8 cellular contexts compared by ENCODE assay signal in genomic region chr7:106793015-106793651, GRCh38.
DNase-seq lines count a peak whose midpoint lies in the region; ATAC-seq and TF ChIP-seq lines count a peak whose summit lies in the region.

No MANE protein-coding gene starts in this region.

- TF ChIP-seq CTCF in VCaP (conservative IDR thresholded peaks at IDR 0.05) = peak; percentile 89
- peak; percentile 39 for TF ChIP-seq CTCF in foreskin fibroblast (IDR thresholded peaks at IDR 0.05; ENCODE audit: low read depth, low read length)

- intact Hi-C loops in activated CD4-positive, alpha-beta T cell treated with anti-CD3 and anti-CD28 coated beads for 36 hours (cut with DNase I, micrococcal nuclease) = loop anchor here (1.0 to 10.0 kb wide), 8 partner anchors 154 to 1079 kb away; partner anchors contain the start of gene PRKAR2B (in 1 of the 2)

- no peak overlapping the region for H3K27ac ChIP-seq in VCaP

- H3K4me3 Mint-ChIP-seq in activated CD4-positive, alpha-beta T cell treated with anti-CD3 and anti-CD28 coated beads for 36 hours = no peak overlapping the region
- no peak overlapping the region for H3K4me3 Mint-ChIP-seq in stimulated activated memory B cell treated with anti-CD40 and anti-IgM and Interleukin-4, amounts not matched to agents 10 μg/mL and 1 μg/mL and 100 μg/mL, for 72 hours

- CTCF ChIA-PET in activated CD4-positive, alpha-beta T cell treated with anti-CD3 and anti-CD28 coated beads for 36 hours (lab: Charles Lee) = interaction anchor here (0.6 to 6.6 kb wide), 28 partner anchors 9 to 616 kb away, joined by 3 to 95 read pairs (median 4); no protein-coding TSS in a partner anchor

- no peaks in the 10 kb centered on the region for H3K36me3 Mint-ChIP-seq in activated CD4-positive, alpha-beta T cell treated with anti-CD3 and anti-CD28 coated beads for 36 hours (ENCODE audit: low read depth)
- H3K36me3 Mint-ChIP-seq in stimulated activated memory B cell treated with anti-CD40 and anti-IgM and Interleukin-4, amounts not matched to agents 10 μg/mL and 1 μg/mL and 100 μg/mL, for 72 hours = no peaks in the 10 kb centered on the region

- H3K27me3 Mint-ChIP-seq in activated CD4-positive, alpha-beta T cell treated with anti-CD3 and anti-CD28 coated beads for 36 hours = no peaks in the 10 kb centered on the region
- no peaks in the 10 kb centered on the region for H3K27me3 Mint-ChIP-seq in stimulated activated memory B cell treated with anti-CD40 and anti-IgM and Interleukin-4, amounts not matched to agents 10 μg/mL and 1 μg/mL and 100 μg/mL, for 72 hours

- H3K4me1 Mint-ChIP-seq in activated CD4-positive, alpha-beta T cell treated with anti-CD3 and anti-CD28 coated beads for 36 hours = no peaks in the 10 kb centered on the region
- H3K4me1 Mint-ChIP-seq in stimulated activated memory B cell treated with anti-CD40 and anti-IgM and Interleukin-4, amounts not matched to agents 10 μg/mL and 1 μg/mL and 100 μg/mL, for 72 hours = peaks cover 11% of the 10 kb centered on the region

- peak; percentile 55 for DNase-seq in activated CD4-positive, alpha-beta T cell treated with anti-CD3 and anti-CD28 coated beads for 36 hours
- DNase-seq in activated CD4-positive, alpha-beta T cell treated with anti-CD3 and anti-CD28 coated beads for 1 hour = no peak
- DNase-seq in Kasumi-1 (lab: John Stamatoyannopoulos, UW) (peak; percentile 24 to 36), foreskin fibroblast (peak in 1 of 2 donors; percentile 60)
- no peak for DNase-seq in activated effector memory CD4-positive, alpha-beta T cell treated with Interleukin-2 at 50 U/mL for 16 hours

- H3K9me3 Mint-ChIP-seq in activated CD4-positive, alpha-beta T cell treated with anti-CD3 and anti-CD28 coated beads for 36 hours (ENCODE audit: low read depth) = peaks cover 2% of the 10 kb centered on the region
- H3K9me3 Mint-ChIP-seq in stimulated activated memory B cell treated with anti-CD40 and anti-IgM and Interleukin-4, amounts not matched to agents 10 μg/mL and 1 μg/mL and 100 μg/mL, for 72 hours = peaks cover 3% of the 10 kb centered on the region

- ATAC-seq in activated CD4-positive, alpha-beta T cell treated with anti-CD3 and anti-CD28 coated beads for 36 hours = peak; percentile 44
- ATAC-seq in stimulated activated memory B cell treated with anti-CD40 and anti-IgM and Interleukin-4, amounts not matched to agents 10 μg/mL and 1 μg/mL and 100 μg/mL, for 72 hours = peak; percentile 61
- no peak for ATAC-seq in GM19324 (IDR thresholded peaks at IDR 0.05; ENCODE audit: low FRiP score, unreplicated experiment)

- POLR2A ChIA-PET in activated CD4-positive, alpha-beta T cell treated with anti-CD3 and anti-CD28 coated beads for 36 hours (lab: Charles Lee) = interaction anchor here (0.6 kb wide), 1 partner anchor 509 kb away, joined by 5 read pairs; no protein-coding TSS in a partner anchor

- H3K4me3 ChIP-seq in foreskin fibroblast (ENCODE audit: low read depth in 1 of 2, low read length in 2 of 2) = no peak overlapping the region

- H3K27ac Mint-ChIP-seq in activated CD4-positive, alpha-beta T cell treated with anti-CD3 and anti-CD28 coated beads for 36 hours = no peak overlapping the region
- H3K27ac Mint-ChIP-seq in stimulated activated memory B cell treated with anti-CD40 and anti-IgM and Interleukin-4, amounts not matched to agents 10 μg/mL and 1 μg/mL and 100 μg/mL, for 72 hours = peak overlapping the region; percentile 57

Comparison
In these comparisons a context has a peak if more than half of its experiments do, and no peak if none do; other contexts are left out.
1. DNase-seq: peak in activated CD4-positive, alpha-beta T cell treated with anti-CD3 and anti-CD28 coated beads for 36 hours (single experiment) and Kasumi-1 (2 of 2); none in activated CD4-positive, alpha-beta T cell treated with anti-CD3 and anti-CD28 coated beads for 1 hour (single experiment) and activated effector memory CD4-positive, alpha-beta T cell treated with Interleukin-2 at 50 U/mL for 16 hours (single experiment).